ENCODE assay signal across 24 cellular contexts in genomic region chr7:81268551-81268950, GRCh38.
"Had no signal": no experiment of that assay in that cellular context is flagged by ENCODE, and none has a peak within 500 bp of the region (broad histone marks: within the 10 kb centered on the region; RNA-seq: fewer than 3 reads in every experiment).

No MANE protein-coding gene starts in this region.

- DNase-seq: activated CD4-positive, alpha-beta T cell treated with anti-CD3 and anti-CD28 coated beads for 36 hours; activated CD4-positive, alpha-beta T cell treated with anti-CD3 and anti-CD28 coated beads, Interleukin-2, amount 50 U/mL, for 48 hours; activated gamma-delta T cell treated with Interleukin-2 at 50 U/mL for 16 hours; amygdala; brain microvascular endothelial cell; erythroblast; hypothalamus; lower lobe of right lung; stimulated activated CD4-positive, alpha-beta T cell treated with anti-CD3 and anti-CD28 coated beads, Interleukin-12 subunit alpha, Interleukin-12 subunit beta, amount 100 ng/mL, for 4 hours; stimulated activated CD4-positive, alpha-beta T cell treated with anti-CD3 and anti-CD28 coated beads, Interleukin-1b, Interleukin-23, amount 100 ng/mL, for 48 hours; stimulated activated naive CD4-positive, alpha-beta T cell treated with Interleukin-2 at 50 U/mL for 16 hours; substantia nigra; tibial artery had no signal

- H3K9me3 ChIP-seq: lower lobe of right lung, tibial artery had no signal

- H2AFZ ChIP-seq: parathyroid adenoma had no signal

- FAIRE-seq: endometrium, frontal cortex, keratinocyte had no signal

- H3K79me2 ChIP-seq: parathyroid adenoma had no signal

- H3K4me3 ChIP-seq: coronary artery, lower lobe of right lung, tibial artery had no signal

- H3K36me3 Mint-ChIP-seq: activated naive CD4-positive, alpha-beta T cell treated with anti-CD3 and anti-CD28 coated beads, Interleukin-2, amount 50 U/mL, for 72 hours; WTC11 had no signal

- ATAC-seq: activated CD4-positive, alpha-beta T cell treated with anti-CD3 and anti-CD28 coated beads for 36 hours; activated naive CD4-positive, alpha-beta T cell treated with anti-CD3 and anti-CD28 coated beads, Interleukin-2, amount 50 U/mL, for 72 hours; lower lobe of right lung; WTC11 had no signal

- H3K9me3 Mint-ChIP-seq: activated T-helper 1 cell treated with anti-CD3 and anti-CD28 coated beads, Interleukin-12 subunit alpha, Interleukin-12 subunit beta, Interleukin-2, Interleukin-4 antibody, amounts not matched to agents 30 ng/mL and 10 ng/mL and 1 ng/mL, durations not matched to agents 14 hours and 24 hours and 36 hours had no signal

- H3K4me1 Mint-ChIP-seq: activated CD4-positive, alpha-beta T cell treated with anti-CD3 and anti-CD28 coated beads for 36 hours; central memory CD8-positive, alpha-beta T cell; mesothelial cell of epicardium; nephron; WTC11 had no signal

- H3K27me3 ChIP-seq: brain microvascular endothelial cell, tibial artery had no signal

- H3K27ac Mint-ChIP-seq: activated CD4-positive, alpha-beta T cell treated with anti-CD3 and anti-CD28 coated beads for 36 hours; activated naive CD4-positive, alpha-beta T cell treated with anti-CD3 and anti-CD28 coated beads, Interleukin-2, amount 50 U/mL, for 72 hours; activated T-helper 1 cell treated with anti-CD3 and anti-CD28 coated beads, Interleukin-12 subunit alpha, Interleukin-12 subunit beta, Interleukin-2, Interleukin-4 antibody, amounts not matched to agents 30 ng/mL and 10 ng/mL and 1 ng/mL, durations not matched to agents 14 hours and 24 hours and 36 hours; mesothelial cell of epicardium; nephron; WTC11 had no signal

- H3K27me3 Mint-ChIP-seq: activated CD4-positive, alpha-beta T cell treated with anti-CD3 and anti-CD28 coated beads for 36 hours; central memory CD8-positive, alpha-beta T cell had no signal

- H3K36me3 ChIP-seq: brain microvascular endothelial cell, lower lobe of right lung, tibial artery had no signal

- H3K4me1 ChIP-seq: lower lobe of right lung, parathyroid adenoma, tibial artery had no signal

- H3K9ac ChIP-seq: parathyroid adenoma had no signal

- H3K27ac ChIP-seq: brain microvascular endothelial cell, coronary artery, lower lobe of right lung, parathyroid adenoma, tibial artery had no signal

- H3K4me3 Mint-ChIP-seq: activated CD4-positive, alpha-beta T cell treated with anti-CD3 and anti-CD28 coated beads for 36 hours; activated T-helper 1 cell treated with anti-CD3 and anti-CD28 coated beads, Interleukin-12 subunit alpha, Interleukin-12 subunit beta, Interleukin-2, Interleukin-4 antibody, amounts not matched to agents 30 ng/mL and 10 ng/mL and 1 ng/mL, durations not matched to agents 14 hours and 24 hours and 36 hours; central memory CD8-positive, alpha-beta T cell; mesothelial cell of epicardium; nephron; WTC11 had no signal
